In genomic region chr9:130831077-130831476, GRCh38 we compare ENCODE assay signal across 10 cellular contexts.
"Had no signal": no experiment of that assay in that cellular context is flagged by ENCODE, and none has a peak within 500 bp of the region (broad histone marks: within the 10 kb centered on the region; RNA-seq: fewer than 3 reads in every experiment).

No MANE protein-coding gene starts in this region.

- H3K4me3 Mint-ChIP-seq: HFFc6 had no signal

- H3K27me3 Mint-ChIP-seq: IgD-negative memory B cell had no signal

- H3K4me3 ChIP-seq: GM23248, HAP-1 had no signal

- H2AFZ ChIP-seq: GM23248 had no signal

- H3K36me3 ChIP-seq: HAP-1 had no signal

- ATAC-seq: HCT116, HepG2 had no signal

- DNase-seq: GM23248, GOT3, H7, HFFc6, KG1 had no signal

- H3K4me1 ChIP-seq: HAP-1 had no signal

- H3K27ac Mint-ChIP-seq: HFFc6 had no signal

- H3K27ac ChIP-seq: GM23248, HL-60 had no signal

- H3K9ac ChIP-seq: GM23248 had no signal

- FAIRE-seq: HepG2 had no signal
